Comparison of ENCODE assay signal across 1 cellular context in the genomic region with DNA sequence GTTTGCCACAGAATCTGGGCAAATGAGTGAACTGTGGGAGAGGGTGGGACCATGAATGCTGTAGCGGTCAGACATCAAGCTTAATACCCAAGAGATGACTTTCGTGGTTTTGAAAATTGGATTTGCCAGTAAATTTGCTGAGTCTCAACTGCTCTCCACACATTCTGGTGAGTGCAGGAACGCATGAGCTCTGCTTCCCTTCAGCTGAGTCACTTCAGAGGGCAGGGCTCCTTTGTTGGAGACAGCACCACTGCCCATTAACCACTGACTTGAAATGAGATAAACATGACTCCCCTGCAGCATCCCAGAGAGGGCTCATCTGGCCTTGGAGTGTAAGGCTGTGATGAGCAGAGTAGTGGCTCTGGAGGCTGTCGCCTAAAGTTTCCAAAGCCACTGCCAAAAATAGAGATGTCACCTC.
TF ChIP-seq lines count a peak whose summit lies in the region.

No MANE protein-coding gene starts in this region.

TF ChIP-seq in GM23338, 12 proteins besides CTCF, POLR2A, EP300 and RAD21 (continued from another document):
- no peak for TF ChIP-seq REST (IDR thresholded peaks at IDR 0.05; ENCODE audit: unreplicated experiment)
- TF ChIP-seq CREB1 (CRISPR knock-in tag; IDR thresholded peaks at IDR 0.05; ENCODE audit: low read depth): no peak
- TF ChIP-seq ZNF114 (CRISPR knock-in tag; IDR thresholded peaks at IDR 0.05): no peak
